ENCODE assay signal across 11 cellular contexts in genomic region chr1:170599033-170599432, GRCh38.
"Had no signal": no experiment of that assay in that cellular context is flagged by ENCODE, and none has a peak within 500 bp of the region (broad histone marks: within the 10 kb centered on the region; RNA-seq: fewer than 3 reads in every experiment).

No MANE protein-coding gene starts in this region.

- H3K4me3 ChIP-seq: GM23248, GM23338, HAP-1 had no signal

- H3K27ac ChIP-seq: GM23248 had no signal

- H3K4me3 Mint-ChIP-seq: GM23338, H9, HFFc6 had no signal

- FAIRE-seq: H1, H54 had no signal

- H3K4me1 Mint-ChIP-seq: GM23338, H9 had no signal

- H3K36me3 ChIP-seq: HAP-1 had no signal

- DNase-seq: GM23248, GOT3, H7, H9, HCEC 1CT, HFFc6 had no signal

- H2AFZ ChIP-seq: GM23248, GM23338 had no signal

- ATAC-seq: GM23338, HCT116 had no signal

- H3K9ac ChIP-seq: GM23248 had no signal

- H3K4me1 ChIP-seq: HAP-1 had no signal

- H3K4me2 ChIP-seq: GM23338 had no signal

- H3K27ac Mint-ChIP-seq: GM23338, H9, HFFc6 had no signal
